ENCODE assay signal across 31 cellular contexts in the genomic region with DNA sequence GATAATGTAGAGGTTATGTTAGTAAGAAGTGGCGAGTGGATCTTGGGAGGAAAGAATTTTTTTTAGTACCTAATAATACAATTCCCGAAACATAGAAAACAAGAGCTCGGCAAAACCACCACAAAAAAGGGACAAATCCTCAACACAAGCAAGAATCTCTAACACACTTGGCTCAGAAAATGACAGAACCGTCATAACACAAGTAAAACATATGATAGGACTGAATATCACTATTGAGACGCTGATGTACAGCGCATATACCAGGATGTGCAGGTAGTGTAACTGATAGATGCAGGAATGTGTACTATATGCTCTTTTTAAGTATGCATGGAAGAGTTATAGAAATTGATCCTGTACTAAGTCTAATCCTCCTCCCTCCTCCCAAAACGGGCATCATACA.
"Had no signal": no experiment of that assay in that cellular context is flagged by ENCODE, and none has a peak within 500 bp of the region (broad histone marks: within the 10 kb centered on the region; RNA-seq: fewer than 3 reads in every experiment).

No MANE protein-coding gene starts in this region.

- H3K27me3 ChIP-seq: adrenal gland, ascending aorta, body of pancreas, brain microvascular endothelial cell, cardiac muscle cell had no signal

- H3K27ac ChIP-seq: adrenal gland, ascending aorta, body of pancreas, brain microvascular endothelial cell, breast epithelium, cardiac muscle cell had no signal

- H3K36me3 ChIP-seq: adrenal gland, ascending aorta, brain microvascular endothelial cell, breast epithelium, cardiac muscle cell had no signal

- H3K9me3 ChIP-seq: adrenal gland, ascending aorta, body of pancreas, breast epithelium had no signal

- H3K4me1 ChIP-seq: adrenal gland, ascending aorta, body of pancreas, breast epithelium had no signal

- ATAC-seq: activated naive CD4-positive, alpha-beta T cell treated with anti-CD3 and anti-CD28 coated beads, Interleukin-2, amount 50 U/mL, for 72 hours; activated naive CD8-positive, alpha-beta T cell treated with anti-CD3 and anti-CD28 coated beads, Interleukin-2, amount 50 U/mL, for 24 hours; activated T-cell treated with anti-CD3 and anti-CD28 coated beads, Interleukin-2, amount 50 U/mL, for 4 hours; activated T-cell treated with anti-CD3 and anti-CD28 coated beads, Interleukin-2, amount 50 U/mL, for 72 hours; activated T-helper 17 cell treated with anti-CD3 and anti-CD28 coated beads, Interleukin-2, amount 50 U/mL, for 72 hours; body of pancreas had no signal

- DNase-seq: activated effector memory CD4-positive, alpha-beta T cell treated with anti-CD3 and anti-CD28 coated beads, Interleukin-2, amount 50 U/mL, for 16 hours; activated effector memory CD4-positive, alpha-beta T cell treated with Interleukin-2 at 50 U/mL for 16 hours; activated gamma-delta T cell; activated gamma-delta T cell treated with Interleukin-2 at 50 U/mL for 16 hours; activated naive CD4-positive, alpha-beta T cell; activated naive CD4-positive, alpha-beta T cell treated with anti-CD3 and anti-CD28 coated beads for 36 hours; activated naive CD4-positive, alpha-beta T cell treated with anti-CD3 and anti-CD28 coated beads, Interleukin-2, amount 10 ng/mL, durations not matched to agents 7 days and 5 days; activated naive CD4-positive, alpha-beta T cell treated with anti-CD3 and anti-CD28 coated beads, Interleukin-2, amount 50 U/mL, for 16 hours; activated naive CD4-positive, alpha-beta T cell treated with Interleukin-2 at 50 U/mL for 16 hours; activated naive CD8-positive, alpha-beta T cell treated with anti-CD3 and anti-CD28 coated beads for 36 hours; activated naive CD8-positive, alpha-beta T cell treated with anti-CD3 and anti-CD28 coated beads, Interleukin-2, amount 10 ng/mL, durations not matched to agents 7 days and 5 days; activated naive CD8-positive, alpha-beta T cell treated with anti-CD3 and anti-CD28 coated beads, Interleukin-2, amount 50 U/mL, for 24 hours; activated T-cell treated with anti-CD3 and anti-CD28 coated beads, Interleukin-2, amount 50 U/mL, for 24 hours; activated T-cell treated with anti-CD3 and anti-CD28 coated beads, Interleukin-2, amount 50 U/mL, for 4 hours; activated T-cell treated with anti-CD3 and anti-CD28 coated beads, Interleukin-2, amount 50 U/mL, for 48 hours; activated T-cell treated with anti-CD3 and anti-CD28 coated beads, Interleukin-2, amount 50 U/mL, for 72 hours; adrenal gland; amniotic stem cell; amygdala; anterior cingulate cortex; aorta; body of pancreas; brain microvascular endothelial cell; caudate nucleus; central memory CD4-positive, alpha-beta T cell; cerebellar nuclear complex had no signal

- H3K4me3 ChIP-seq: adrenal gland, ascending aorta, body of pancreas, breast epithelium, cardiac muscle cell had no signal
